Comparison of ENCODE assay signal across 1 cellular context in the genomic region with DNA sequence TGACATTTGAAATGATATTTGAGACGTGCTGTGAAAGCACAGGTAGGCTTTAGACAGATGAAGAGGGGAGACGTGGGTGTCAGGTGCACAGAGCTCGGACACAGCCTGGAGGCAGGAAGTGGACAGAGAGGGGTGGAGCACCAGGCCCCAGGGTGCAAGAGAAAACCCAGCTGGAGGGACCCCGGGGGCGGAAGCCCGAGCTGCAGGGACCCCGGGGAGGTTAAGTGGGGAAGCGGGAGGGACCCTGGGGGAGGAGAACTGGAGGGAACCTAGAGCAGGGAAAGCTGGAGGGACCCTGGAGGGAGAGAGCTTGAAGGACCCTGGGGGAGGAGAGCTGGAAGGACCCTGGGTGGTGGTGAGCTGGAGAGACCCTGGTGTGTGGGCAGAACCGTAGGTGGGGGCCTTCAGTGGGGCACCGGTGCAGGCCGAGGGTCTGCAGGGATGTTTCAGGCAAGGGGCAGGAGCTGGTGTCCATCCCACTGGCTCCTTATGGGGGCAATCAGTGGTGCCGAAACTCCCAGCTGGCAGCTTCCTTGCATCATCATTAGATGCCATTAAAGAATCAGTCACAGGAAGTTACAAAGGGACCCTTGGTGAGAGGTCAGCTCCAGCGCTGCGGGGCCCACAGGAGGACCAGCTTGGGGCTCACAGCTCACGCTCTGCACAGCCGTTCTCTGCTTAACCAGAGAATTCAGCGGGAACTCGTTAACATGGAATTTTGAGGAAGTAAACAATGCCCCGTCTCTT.
TF ChIP-seq lines count a peak whose summit lies in the region.

No MANE protein-coding gene starts in this region.

TF ChIP-seq in HepG2, 621 proteins besides CTCF, POLR2A, EP300 and RAD21:
- TF ChIP-seq, protein P1, sequence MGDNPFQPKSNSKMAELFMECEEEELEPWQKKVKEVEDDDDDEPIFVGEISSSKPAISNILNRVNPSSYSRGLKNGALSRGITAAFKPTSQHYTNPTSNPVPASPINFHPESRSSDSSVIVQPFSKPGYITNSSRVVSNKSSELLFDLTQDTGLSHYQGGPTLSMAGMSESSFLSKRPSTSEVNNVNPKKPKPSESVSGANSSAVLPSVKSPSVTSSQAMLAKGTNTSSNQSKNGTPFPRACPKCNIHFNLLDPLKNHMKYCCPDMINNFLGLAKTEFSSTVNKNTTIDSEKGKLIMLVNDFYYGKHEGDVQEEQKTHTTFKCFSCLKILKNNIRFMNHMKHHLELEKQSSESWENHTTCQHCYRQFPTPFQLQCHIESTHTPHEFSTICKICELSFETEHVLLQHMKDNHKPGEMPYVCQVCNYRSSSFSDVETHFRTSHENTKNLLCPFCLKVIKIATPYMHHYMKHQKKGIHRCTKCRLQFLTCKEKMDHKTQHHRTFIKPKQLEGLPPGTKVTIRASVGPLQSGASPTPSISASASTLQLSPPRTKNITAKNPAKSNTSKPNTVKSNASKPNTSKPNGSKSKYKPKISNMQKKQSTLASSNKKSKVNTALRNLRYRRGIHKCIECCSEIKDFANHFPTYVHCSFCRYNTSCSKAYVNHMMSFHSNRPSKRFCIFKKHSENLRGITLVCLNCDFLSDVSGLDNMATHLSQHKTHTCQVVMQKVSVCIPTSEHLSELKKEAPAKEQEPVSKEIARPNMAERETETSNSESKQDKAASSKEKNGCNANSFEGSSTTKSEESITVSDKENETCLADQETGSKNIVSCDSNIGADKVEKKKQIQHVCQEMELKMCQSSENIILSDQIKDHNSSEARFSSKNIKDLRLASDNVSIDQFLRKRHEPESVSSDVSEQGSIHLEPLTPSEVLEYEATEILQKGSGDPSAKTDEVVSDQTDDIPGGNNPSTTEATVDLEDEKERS (CRISPR knock-in tag; IDR thresholded peaks at IDR 0.05) = no peak
- no peak for TF ChIP-seq TEAD2 (CRISPR knock-in tag; IDR thresholded peaks at IDR 0.05)
- no peak for TF ChIP-seq ZNF777 (CRISPR knock-in tag; IDR thresholded peaks at IDR 0.05)
- no peak for TF ChIP-seq HOXA7 (CRISPR knock-in tag; IDR thresholded peaks at IDR 0.05)
- TF ChIP-seq ZNF292 (CRISPR knock-in tag; IDR thresholded peaks at IDR 0.05; ENCODE audit: borderline replicate concordance, low read depth) = no peak
- TF ChIP-seq ZNF362 (CRISPR knock-in tag; IDR thresholded peaks at IDR 0.05; ENCODE audit: borderline replicate concordance) = no peak
- TF ChIP-seq, protein P2, sequence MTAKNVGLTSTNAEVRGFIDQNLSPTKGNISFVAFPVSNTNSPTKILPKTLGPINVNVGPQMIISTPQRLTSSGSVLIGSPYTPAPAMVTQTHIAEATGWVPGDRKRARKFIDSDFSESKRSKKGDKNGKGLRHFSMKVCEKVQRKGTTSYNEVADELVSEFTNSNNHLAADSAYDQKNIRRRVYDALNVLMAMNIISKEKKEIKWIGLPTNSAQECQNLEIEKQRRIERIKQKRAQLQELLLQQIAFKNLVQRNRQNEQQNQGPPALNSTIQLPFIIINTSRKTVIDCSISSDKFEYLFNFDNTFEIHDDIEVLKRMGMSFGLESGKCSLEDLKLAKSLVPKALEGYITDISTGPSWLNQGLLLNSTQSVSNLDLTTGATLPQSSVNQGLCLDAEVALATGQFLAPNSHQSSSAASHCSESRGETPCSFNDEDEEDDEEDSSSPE (CRISPR knock-in tag; IDR thresholded peaks at IDR 0.05) = no peak
- TF ChIP-seq KDM5A (IDR thresholded peaks at IDR 0.05; ENCODE audit: borderline replicate concordance, low read length) = no peak
- TF ChIP-seq TP53 (CRISPR knock-in tag; conservative IDR thresholded peaks at IDR 0.05) = no peak
- no peak for TF ChIP-seq MTF2 (CRISPR knock-in tag; IDR thresholded peaks at IDR 0.05; ENCODE audit: borderline replicate concordance)
- TF ChIP-seq, protein P3, sequence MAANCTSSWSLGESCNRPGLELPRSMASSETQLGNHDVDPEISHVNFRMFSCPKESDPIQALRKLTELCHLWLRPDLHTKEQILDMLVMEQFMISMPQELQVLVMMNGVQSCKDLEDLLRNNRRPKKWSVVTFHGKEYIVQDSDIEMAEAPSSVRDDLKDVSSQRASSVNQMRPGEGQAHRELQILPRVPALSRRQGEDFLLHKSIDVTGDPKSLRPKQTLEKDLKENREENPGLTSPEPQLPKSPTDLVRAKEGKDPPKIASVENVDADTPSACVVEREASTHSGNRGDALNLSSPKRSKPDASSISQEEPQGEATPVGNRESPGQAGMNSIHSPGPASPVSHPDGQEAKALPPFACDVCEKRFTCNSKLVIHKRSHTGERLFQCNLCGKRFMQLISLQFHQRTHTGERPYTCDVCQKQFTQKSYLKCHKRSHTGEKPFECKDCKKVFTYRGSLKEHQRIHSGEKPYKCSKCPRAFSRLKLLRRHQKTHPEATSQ (CRISPR knock-in tag; IDR thresholded peaks at IDR 0.05; ENCODE audit: borderline replicate concordance) = no peak
- TF ChIP-seq, protein P4, sequence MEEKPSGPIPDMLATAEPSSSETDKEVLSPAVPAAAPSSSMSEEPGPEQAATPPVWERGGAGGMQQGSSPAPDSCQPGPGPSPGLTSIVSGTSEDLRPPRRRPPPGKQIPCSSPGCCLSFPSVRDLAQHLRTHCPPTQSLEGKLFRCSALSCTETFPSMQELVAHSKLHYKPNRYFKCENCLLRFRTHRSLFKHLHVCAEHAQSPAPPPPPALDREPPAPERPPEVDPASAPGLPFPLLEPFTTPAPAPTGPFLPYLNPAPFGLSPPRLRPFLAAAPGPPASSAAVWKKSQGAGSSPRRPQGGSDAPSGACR (CRISPR knock-in tag; IDR thresholded peaks at IDR 0.05) = no peak
- TF ChIP-seq DNMT1 (CRISPR knock-in tag; IDR thresholded peaks at IDR 0.05) = no peak
- TF ChIP-seq BRCA1 (CRISPR knock-in tag; IDR thresholded peaks at IDR 0.05) = no peak
